Comparison of ENCODE assay signal across 8 cellular contexts in genomic region chr18:13823707-13824395, GRCh38. TPM values are rescaled to one million over a fixed set of nuclear protein-coding genes. Genes with fewer than 3 reads are reported as not detected.
DNase-seq lines count a peak whose midpoint lies in the region; ATAC-seq, FAIRE-seq and TF ChIP-seq lines count a peak whose summit lies in the region.

Gene MC5R, plus strand, starts transcription at chr18:13824149. Its CDS starts 1,617 bp downstream, at chr18:13825766.

- ATAC-seq in K562, result peak; percentile 97

- H3K9me3 ChIP-seq in GM23248 (ENCODE audit: low read depth), result no peaks in the 10 kb centered on the region
- no peaks in the 10 kb centered on the region for H3K9me3 ChIP-seq in K562 (replicated peaks; ENCODE audit: control insufficient read depth, insufficient read depth, low read depth, low read length)

- H3K27me3 ChIP-seq in GM23248 (replicated peaks; ENCODE audit: insufficient read depth) (peaks cover 24% of the 10 kb centered on the region), K562 (ENCODE audit: control insufficient read depth in 2 of 2, insufficient read depth in 2 of 2, low read length in 2 of 2) (peaks cover 0 to 11% of the 10 kb centered on the region in 2 experiments; a peak in 3 of 5 replicates)

- H3K9ac ChIP-seq in GM23248 (no peak within 1 kb of the TSS), K562 (ENCODE audit: insufficient read depth in 1 of 2, low read depth in 2 of 2, low read length in 2 of 2) (no peak within 1 kb of the TSS; a peak in 1 of 4 replicates)

- in situ Hi-C loops in GM23248 (cut with MboI), result no loop called here
- in situ Hi-C loops in K562 (cut with MboI), result no loop called here

- FAIRE-seq in K562 (lab: Jason Lieb, UNC), result peak; percentile 48

- no TSS peak for BruUV-seq in K562 (replicated peaks; lab: Mats Ljungman, UMichigan)

- no peaks in the 10 kb centered on the region for H3F3A ChIP-seq in GM23248 (ENCODE audit: insufficient read depth)

- H3K79me2 ChIP-seq in GM23248 (ENCODE audit: insufficient read depth) (no peaks in the 10 kb centered on the region), K562 (ENCODE audit: control insufficient read depth, insufficient read depth, low read length) (no peaks in the 10 kb centered on the region)

- peak within 1 kb of the TSS; percentile 72 for H3K4me3 ChIP-seq in GM23248
- 0 out of 2 replicates have a peak within 1 kb of the TSS, but pooled peaks have one; percentile 10 for H3K4me3 ChIP-seq in K562

- peak within 1 kb of the TSS; percentile 74 for H2AFZ ChIP-seq in GM23248
- H2AFZ ChIP-seq in K562 (ENCODE audit: low read depth, low read length), result no peak within 1 kb of the TSS

- peak within 1 kb of the TSS; percentile 87 for H3K4me2 ChIP-seq in GM23248 (ENCODE audit: unreplicated experiment)
- no peak within 1 kb of the TSS for H3K4me2 ChIP-seq in K562 (ENCODE audit: insufficient read depth, low read length)

- TF ChIP-seq CTCF in LNCAP (IDR thresholded peaks at IDR 0.05) (peak; percentile 98), K562 (IDR thresholded peaks at IDR 0.05 in 2 of 3, conservative IDR thresholded peaks at IDR 0.05 in 1 of 3; ENCODE audit: insufficient read depth in 2 of 3, low read depth in 1 of 3, low read length in 3 of 3) (peak; percentile 79 to 88 (median 80))

- H4K20me1 ChIP-seq in GM23248 (ENCODE audit: insufficient read depth) (no peaks in the 10 kb centered on the region), K562 (replicated peaks; ENCODE audit: control insufficient read depth, insufficient read depth, low read length) (no peaks in the 10 kb centered on the region)

- POLR2A ChIA-PET in K562 (lab: Yijun Ruan, JAX), result interaction anchor here (0.7 kb wide), 1 partner anchor 1174 kb away, joined by 3 read pairs; no protein-coding TSS in a partner anchor

- 2 to 3% methylated on average over 41 to 45 of the region's 54 CpGs for WGBS in GM23248 (ENCODE audit: low coverage in 1 of 2, low lambda C conversion rate in 2 of 2, missing lambda C conversion rate in 2 of 2), 2 experiments
- WGBS in K562 (ENCODE audit: insufficient coverage, low coverage, missing lambda C conversion rate), result 6% methylated on average over 36 of the region's 54 CpGs

- TF ChIP-seq RAD21 in K562 (CRISPR knock-in tag; conservative IDR thresholded peaks at IDR 0.05 in 1 of 2, IDR thresholded peaks at IDR 0.05 in 1 of 2), result peak; percentile 60 to 83

- no peak for TF ChIP-seq POLR2A in K562 (conservative IDR thresholded peaks at IDR 0.05)

- no peaks in the 10 kb centered on the region for H3K9me2 ChIP-seq in GM23248 (ENCODE audit: insufficient read depth)

- no peak for TF ChIP-seq EP300 in K562 (IDR thresholded peaks at IDR 0.05; ENCODE audit: low read length)

- H3K4me1 ChIP-seq in GM23248 (ENCODE audit: insufficient read depth) (no peaks in the 10 kb centered on the region), K562 (replicated peaks in 1 of 2; ENCODE audit: control insufficient read depth in 2 of 2, insufficient read depth in 2 of 2, low read length in 2 of 2) (peaks cover 0 to 10% of the 10 kb centered on the region in 2 experiments; a peak in 2 of 5 replicates)

- H3K36me3 ChIP-seq in GM23248 (ENCODE audit: low read depth) (no peaks in the 10 kb centered on the region), K562 (ENCODE audit: control insufficient read depth, insufficient read depth, low read length) (no peaks in the 10 kb centered on the region)

- intact Hi-C loops in K562 (cut with micrococcal nuclease), result loop anchor here (1.0 to 5.0 kb wide), 2 partner anchors 248 to 262 kb away; no protein-coding TSS in a partner anchor

- H3K27ac ChIP-seq in GM23248 (no peak within 1 kb of the TSS), K562 (ENCODE audit: extremely low read depth, low read depth, low read length) (no peak within 1 kb of the TSS)

- CTCF ChIA-PET in K562 (lab: Yijun Ruan, JAX; ENCODE audit: low intra/inter-chr PET ratio), result interaction anchor here (0.6 kb wide), 1 partner anchor 250 kb away, joined by 3 read pairs; no protein-coding TSS in a partner anchor

- DNase-seq in GM03348 (ENCODE audit: low spot score), result peak; percentile 93
- DNase-seq in GM23248, result peak; percentile 82
- peak; percentile 66 for DNase-seq in UCSD-AML1 (lab: John Stamatoyannopoulos, UW; ENCODE audit: unreplicated experiment)
- DNase-seq in K562 (ENCODE audit: extremely low read depth in 1 of 4, low spot score in 3 of 4), result peak; percentile 60 to 82 (median 80)
- DNase-seq in iPS-NIHi7 (ENCODE audit: extremely low spot score), result peak; percentile 95
- DNase-seq in stimulated activated CD4-positive, alpha-beta T cell treated with anti-CD3 and anti-CD28 coated beads, Interleukin-12 subunit alpha, Interleukin-12 subunit beta, amount 100 ng/mL, for 4 hours, result peak; percentile 76
- DNase-seq in DMS153 (lab: John Stamatoyannopoulos, UW), result no peak

- H3K9me1 ChIP-seq in K562 (ENCODE audit: control insufficient read depth, insufficient read depth, low read length), result no peaks in the 10 kb centered on the region

TF ChIP-seq in K562, 482 proteins besides CTCF, POLR2A, EP300 and RAD21 (continues in another document):
- TF ChIP-seq CREB1 (IDR thresholded peaks at IDR 0.05) (no peak), CREB1 (CRISPR knock-in tag; IDR thresholded peaks at IDR 0.05) (no peak), TRIM25 (IDR thresholded peaks at IDR 0.05; ENCODE audit: borderline replicate concordance) (no peak), NR4A1 (CRISPR knock-in tag; IDR thresholded peaks at IDR 0.05) (no peak), NR4A1 (tag; IDR thresholded peaks at IDR 0.05) (no peak), ZBTB7A (IDR thresholded peaks at IDR 0.05; ENCODE audit: borderline replicate concordance, control insufficient read depth, low read depth, low read length) (no peak), NFXL1 (CRISPR knock-in tag; IDR thresholded peaks at IDR 0.05) (no peak), CTBP1 (IDR thresholded peaks at IDR 0.05; ENCODE audit: borderline replicate concordance) (no peak), HDAC6 (IDR thresholded peaks at IDR 0.05; ENCODE audit: low read depth, low read length) (no peak), RB1 (IDR thresholded peaks at IDR 0.05; ENCODE audit: low read depth) (peak; percentile 79)

RNA-seq across cellular contexts. Expression of gene MC5R, which starts in this region (rescaled TPM):
- total RNA-seq in GM23248 (2014; rRNA removed; shearing (Covaris generic)), result not detected in 2 replicates
- polyA plus RNA-seq in GM23248 (2016; fragmentation: Nextera tagmentation; extraction: Ambion mirVana), result not detected in 2 replicates
- total RNA-seq in K562 (2011; cell fraction: chromatin; rRNA removed; ENCODE audit: low replicate concordance), result not detected in 2 replicates
- not detected in 2 replicates for total RNA-seq in K562 (2011; cell fraction: nucleolus; rRNA removed)
- total RNA-seq in K562 (2011; cell fraction: nucleoplasm; rRNA removed), result not detected in 2 replicates
- not detected in 2 replicates for total RNA-seq in K562 (2014; rRNA removed)
- not detected in 2 replicates for total RNA-seq in K562 (2014; rRNA removed; fragmentation: Illumina TruSeq; extraction: Trizol)
- not detected in 2 replicates for total RNA-seq in K562 (2015; rRNA removed; fragmentation: Illumina TruSeq; extraction: Trizol)
- total RNA-seq in K562 (2021), result not detected in 2 replicates
- polyA plus RNA-seq in K562 (2011; rRNA removed), result not detected in 2 replicates
- polyA plus RNA-seq in K562 (2011; cell fraction: cytosol; rRNA removed), result not detected in 2 replicates
- not detected in 2 replicates for polyA plus RNA-seq in K562 (2011; cell fraction: nucleus; rRNA removed)
- not detected in 2 replicates for polyA plus RNA-seq in K562 (2012)
- not detected in 2 replicates for polyA plus RNA-seq in K562 (2014; fragmentation: Illumina TruSeq; extraction: Trizol)
- polyA plus RNA-seq in K562 (2014; fragmentation: Nextera tagmentation; extraction: Ambion mirVana), result not detected
- polyA plus RNA-seq in K562 (2014; rRNA removed), result not detected in 2 replicates
- not detected in 2 replicates for polyA minus RNA-seq in K562 (2011; rRNA and poly(A)+ RNA removed)
- polyA minus RNA-seq in K562 (2011; cell fraction: cytosol; rRNA and poly(A)+ RNA removed), result not detected in 2 replicates
- polyA minus RNA-seq in K562 (2011; cell fraction: nucleus; rRNA and poly(A)+ RNA removed), result not detected in 2 replicates

Comparison
In these comparisons a context has a peak if more than half of its experiments do, and no peak if none do; other contexts are left out.
1. Peak in DNase-seq, H3K4me3 ChIP-seq and H3K4me2 ChIP-seq in GM23248; RNA of the gene not detected or under 1 TPM.
2. Peak in DNase-seq, ATAC-seq and H3K4me3 ChIP-seq in K562; RNA of the gene not detected or under 1 TPM.